13 cellular contexts compared by ENCODE assay signal in genomic region chr1:68675336-68675735, GRCh38.
"Had no signal": no experiment of that assay in that cellular context is flagged by ENCODE, and none has a peak within 500 bp of the region (broad histone marks: within the 10 kb centered on the region; RNA-seq: fewer than 3 reads in every experiment).

No MANE protein-coding gene starts in this region.

- H3K4me1 Mint-ChIP-seq: activated naive CD8-positive, alpha-beta T cell treated with anti-CD3 and anti-CD28 coated beads, Interleukin-2, amount 50 U/mL, for 24 hours; natural killer cell had no signal

- H3K27ac Mint-ChIP-seq: activated CD4-positive, alpha-beta memory T cell treated with anti-CD3 and anti-CD28 coated beads for 36 hours; activated naive CD4-positive, alpha-beta T cell treated with anti-CD3 and anti-CD28 coated beads for 36 hours; activated naive CD8-positive, alpha-beta T cell treated with anti-CD3 and anti-CD28 coated beads, Interleukin-2, amount 50 U/mL, for 24 hours; natural killer cell had no signal

- H3K27me3 Mint-ChIP-seq: activated CD4-positive, alpha-beta memory T cell treated with anti-CD3 and anti-CD28 coated beads for 36 hours; activated naive CD8-positive, alpha-beta T cell treated with anti-CD3 and anti-CD28 coated beads, Interleukin-2, amount 50 U/mL, for 24 hours had no signal

- H3K4me1 ChIP-seq: esophagus squamous epithelium, lower lobe of right lung, pancreas had no signal

- H3K36me3 Mint-ChIP-seq: activated CD4-positive, alpha-beta memory T cell treated with anti-CD3 and anti-CD28 coated beads for 36 hours; natural killer cell had no signal

- H3K27me3 ChIP-seq: esophagus squamous epithelium, pancreas had no signal

- DNase-seq: activated CD4-positive, alpha-beta memory T cell treated with anti-CD3 and anti-CD28 coated beads for 36 hours; activated naive CD4-positive, alpha-beta T cell treated with anti-CD3 and anti-CD28 coated beads for 36 hours; activated naive CD8-positive, alpha-beta T cell treated with anti-CD3 and anti-CD28 coated beads, Interleukin-2, amount 50 U/mL, for 24 hours; activated T-cell treated with anti-CD3 and anti-CD28 coated beads, Interleukin-2, amount 50 U/mL, for 1 hour; anterior cingulate cortex; effector CD4-positive, alpha-beta T cell; esophagus squamous epithelium; left colon; lower lobe of right lung; natural killer cell; pancreas; stimulated activated naive CD4-positive, alpha-beta T cell; T-helper 2 cell had no signal

- H3K9me3 Mint-ChIP-seq: activated CD4-positive, alpha-beta memory T cell treated with anti-CD3 and anti-CD28 coated beads for 36 hours had no signal

- H3K4me3 Mint-ChIP-seq: activated CD4-positive, alpha-beta memory T cell treated with anti-CD3 and anti-CD28 coated beads for 36 hours; activated naive CD4-positive, alpha-beta T cell treated with anti-CD3 and anti-CD28 coated beads for 36 hours; activated naive CD8-positive, alpha-beta T cell treated with anti-CD3 and anti-CD28 coated beads, Interleukin-2, amount 50 U/mL, for 24 hours; natural killer cell had no signal

- ATAC-seq: activated naive CD8-positive, alpha-beta T cell treated with anti-CD3 and anti-CD28 coated beads, Interleukin-2, amount 50 U/mL, for 24 hours; left colon; lower lobe of right lung; natural killer cell; pancreas had no signal

- H3K27ac ChIP-seq: esophagus squamous epithelium, lower lobe of right lung, pancreas had no signal
